In the genomic region with DNA sequence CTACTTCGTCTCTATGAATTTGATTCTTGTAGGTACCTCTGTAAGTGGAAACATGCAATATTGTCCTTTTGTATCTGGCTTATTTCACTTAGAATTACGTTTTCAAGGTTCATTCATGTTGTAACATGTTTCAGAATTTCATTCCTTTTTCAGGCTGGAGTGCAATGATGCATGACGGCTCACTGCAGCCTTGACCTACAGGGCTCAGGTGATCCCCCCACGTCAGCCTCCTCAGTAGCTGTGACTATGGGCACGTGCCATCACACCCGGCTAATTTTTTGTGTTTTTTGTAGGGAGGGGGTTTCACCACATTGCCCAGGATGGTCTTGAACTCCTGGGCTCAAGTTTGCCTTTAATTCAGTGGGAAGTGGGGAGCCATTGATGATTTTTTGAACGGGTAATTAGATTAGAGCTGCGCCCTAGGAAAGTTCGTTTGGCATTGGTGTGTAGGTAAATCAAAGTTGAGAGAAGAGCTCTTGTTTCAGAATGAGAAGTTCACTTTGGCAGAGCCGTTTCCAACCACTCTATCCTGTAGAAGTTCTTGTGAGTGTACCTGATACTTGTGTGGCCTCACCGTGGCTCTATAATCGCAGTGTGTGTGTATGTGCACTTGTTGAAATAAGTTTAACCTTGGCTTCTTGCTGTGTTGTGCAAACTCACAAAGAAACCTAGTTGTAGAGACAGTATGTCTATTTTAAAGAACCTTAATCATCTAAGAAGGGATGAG, we compare ENCODE assay signal across 19 cellular contexts.
DNase-seq lines count a peak whose midpoint lies in the region; ATAC-seq, FAIRE-seq and TF ChIP-seq lines count a peak whose summit lies in the region.
"Had no signal": no experiment of that assay in that cellular context is flagged by ENCODE, and none has a peak within 500 bp of the region (broad histone marks: within the 10 kb centered on the region; RNA-seq: fewer than 3 reads in every experiment).

No MANE protein-coding gene starts in this region.

- ATAC-seq in HG03439 (IDR thresholded peaks at IDR 0.05; ENCODE audit: unreplicated experiment): peak; percentile 72
- no peak for ATAC-seq in HG02623 (IDR thresholded peaks at IDR 0.05; ENCODE audit: unreplicated experiment)
- ATAC-seq: naive thymus-derived CD8-positive, alpha-beta T cell had no signal

- H3K36me3 ChIP-seq in breast epithelium (no peaks in the 10 kb centered on the region), esophagus muscularis mucosa (peaks cover 0 to 17% (median 12%) of the 10 kb centered on the region in 4 donors)

- intact Hi-C loops in breast epithelium (cut with DNase I; ENCODE audit: low total_unique reads): no loop called here
- intact Hi-C loops in esophagus muscularis mucosa (cut with DNase I): no loop called here

- H3K36me3 Mint-ChIP-seq in nephron progenitor cell (ENCODE audit: low read depth): peaks cover 6% of the 10 kb centered on the region

- TF ChIP-seq EP300 in esophagus muscularis mucosa (IDR thresholded peaks at IDR 0.05): no peak

- peak; percentile 69 for FAIRE-seq in GM12892 (lab: Jason Lieb, UNC)
- FAIRE-seq: RCC 7860 had no signal

- no peaks in the 10 kb centered on the region for H3K27me3 Mint-ChIP-seq in nephron progenitor cell (ENCODE audit: low read depth, poor library complexity)
- H3K27me3 Mint-ChIP-seq: activated T-cell treated with anti-CD3 and anti-CD28 coated beads, Interleukin-2, amount 50 U/mL, for 24 hours had no signal

- DNase-seq in GM12892 (ENCODE audit: insufficient read length) (no peak), breast epithelium (ENCODE audit: low spot score in 2 of 2) (no peak), nephron progenitor cell (peak; percentile 26), esophagus muscularis mucosa (ENCODE audit: extremely low spot score) (no peak), HK-2 (ENCODE audit: unreplicated experiment) (no peak)
- no peak for DNase-seq in activated CD8-positive, alpha-beta memory T cell treated with anti-CD3 and anti-CD28 coated beads, Interleukin-2, amount 50 U/mL, for 48 hours
- DNase-seq: activated T-cell treated with anti-CD3 and anti-CD28 coated beads, Interleukin-2, amount 50 U/mL, for 24 hours; aorta; cortex of kidney; naive thymus-derived CD8-positive, alpha-beta T cell; NCI-H1436 treated with DMSO at 0.1 percent for 48 hours; retina; stimulated activated CD8-positive, alpha-beta memory T cell treated with anti-CD3 and anti-CD28 coated beads, Interleukin-4, amount 100 ng/mL, for 48 hours; T-helper 1 cell; tibial artery had no signal

- H3K4me1 ChIP-seq in breast epithelium (peaks cover 0 to 7% of the 10 kb centered on the region in 2 donors), esophagus muscularis mucosa (peaks cover 12 to 34% (median 32%) of the 10 kb centered on the region in 4 donors)

- peaks cover 60% of the 10 kb centered on the region for H3K4me1 Mint-ChIP-seq in nephron progenitor cell
- H3K4me1 Mint-ChIP-seq: naive thymus-derived CD8-positive, alpha-beta T cell had no signal

- no peaks in the 10 kb centered on the region for H3K9me3 ChIP-seq in breast epithelium
- peaks cover 0 to 5% (median 0%) of the 10 kb centered on the region in 4 donors for H3K9me3 ChIP-seq in esophagus muscularis mucosa
- H3K9me3 ChIP-seq: tibial artery had no signal

- TF ChIP-seq POLR2A in GM12892 (IDR thresholded peaks at IDR 0.05; ENCODE audit: low read depth, low read length) (no peak), breast epithelium (IDR thresholded peaks at IDR 0.05) (no peak), esophagus muscularis mucosa (IDR thresholded peaks at IDR 0.05; ENCODE audit: low read depth) (no peak)

- H3K27ac ChIP-seq in breast epithelium (peak overlapping the region; percentile 46 to 48), esophagus muscularis mucosa (replicated peaks in 1 of 4) (no peak overlapping the region)
- H3K27ac ChIP-seq: KMS-11, tibial artery had no signal

- H3K27me3 ChIP-seq in breast epithelium: no peaks in the 10 kb centered on the region
- no peaks in the 10 kb centered on the region for H3K27me3 ChIP-seq in esophagus muscularis mucosa
- H3K27me3 ChIP-seq: tibial artery had no signal

- H3K27ac Mint-ChIP-seq in nephron progenitor cell: no peak overlapping the region
- H3K27ac Mint-ChIP-seq: activated T-cell treated with anti-CD3 and anti-CD28 coated beads, Interleukin-2, amount 50 U/mL, for 24 hours had no signal

- no peak overlapping the region for H3K4me3 Mint-ChIP-seq in nephron progenitor cell
- H3K4me3 Mint-ChIP-seq: activated T-cell treated with anti-CD3 and anti-CD28 coated beads, Interleukin-2, amount 50 U/mL, for 24 hours had no signal

- TF ChIP-seq CTCF in breast epithelium (IDR thresholded peaks at IDR 0.05) (no peak), nephron progenitor cell (IDR thresholded peaks at IDR 0.05) (no peak), esophagus muscularis mucosa (IDR thresholded peaks at IDR 0.05) (no peak)

- H3K4me3 ChIP-seq in breast epithelium (no peak overlapping the region), esophagus muscularis mucosa (no peak overlapping the region)
- H3K4me3 ChIP-seq: tibial artery had no signal

- 73% methylated on average over 12 of the region's 12 CpGs for WGBS in esophagus muscularis mucosa

- peaks cover 5% of the 10 kb centered on the region for H3K9me3 Mint-ChIP-seq in nephron progenitor cell
- H3K9me3 Mint-ChIP-seq: activated T-cell treated with anti-CD3 and anti-CD28 coated beads, Interleukin-2, amount 50 U/mL, for 24 hours had no signal

Comparison
In these comparisons a context has a peak if more than half of its experiments do, and no peak if none do; other contexts are left out.
1. H3K27ac ChIP-seq: peak in breast epithelium (2 of 2); none in esophagus muscularis mucosa (0 of 4).